1 cellular context compared by ENCODE assay signal in the genomic region with DNA sequence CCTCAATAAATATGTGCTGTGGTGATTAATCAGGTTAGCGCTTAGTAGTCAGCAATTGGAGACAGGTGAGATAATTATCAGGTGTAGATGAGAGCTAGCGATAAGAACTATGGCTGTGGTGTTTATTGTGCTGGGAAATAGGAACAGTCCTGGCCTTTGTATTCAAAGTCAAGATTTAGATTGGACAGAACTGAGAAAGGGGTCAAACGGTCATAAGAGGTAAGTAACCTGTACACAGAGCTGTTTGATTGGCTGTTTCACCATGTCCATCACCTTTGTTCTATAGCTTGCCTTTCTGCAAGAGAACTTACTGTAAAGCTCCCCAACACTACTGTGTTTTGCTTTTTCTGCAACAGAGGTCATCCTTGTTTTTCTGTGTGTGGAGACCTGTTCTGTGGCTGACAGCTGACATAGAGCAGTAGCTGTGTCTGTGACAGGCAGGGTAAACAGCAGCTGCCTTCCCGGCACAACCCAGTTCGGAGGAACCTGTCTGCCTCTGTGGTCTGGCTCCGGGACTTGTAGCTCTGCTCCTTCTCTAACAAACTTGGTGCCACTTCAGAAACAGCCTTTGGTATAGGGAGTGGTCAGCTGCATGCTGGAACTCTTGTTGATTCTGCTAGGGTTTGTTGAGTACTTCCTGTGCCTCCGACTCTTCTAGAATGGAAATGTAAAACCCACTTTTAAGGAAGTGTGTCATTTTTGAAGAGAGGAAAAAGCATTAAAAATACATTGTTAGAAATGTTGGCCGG.
TF ChIP-seq lines count a peak whose summit lies in the region.

No MANE protein-coding gene starts in this region.

TF ChIP-seq in WTC11, 78 proteins besides CTCF, POLR2A, EP300 and RAD21:
- TF ChIP-seq, protein P1, sequence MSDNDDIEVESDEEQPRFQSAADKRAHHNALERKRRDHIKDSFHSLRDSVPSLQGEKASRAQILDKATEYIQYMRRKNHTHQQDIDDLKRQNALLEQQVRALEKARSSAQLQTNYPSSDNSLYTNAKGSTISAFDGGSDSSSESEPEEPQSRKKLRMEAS (CRISPR knock-in tag; IDR thresholded peaks at IDR 0.05), result no peak
- TF ChIP-seq FOXK1 (CRISPR knock-in tag; IDR thresholded peaks at IDR 0.05) (no peak), ZNF232 (CRISPR knock-in tag; IDR thresholded peaks at IDR 0.05) (no peak), SMAD4 (CRISPR knock-in tag; IDR thresholded peaks at IDR 0.05) (no peak), PRDM15 (CRISPR knock-in tag; IDR thresholded peaks at IDR 0.05) (no peak), RELA (CRISPR knock-in tag; IDR thresholded peaks at IDR 0.05; ENCODE audit: borderline replicate concordance) (no peak), FOXP1 (CRISPR knock-in tag; IDR thresholded peaks at IDR 0.05; ENCODE audit: borderline replicate concordance) (no peak)
